16 cellular contexts compared by ENCODE assay signal in the genomic region with DNA sequence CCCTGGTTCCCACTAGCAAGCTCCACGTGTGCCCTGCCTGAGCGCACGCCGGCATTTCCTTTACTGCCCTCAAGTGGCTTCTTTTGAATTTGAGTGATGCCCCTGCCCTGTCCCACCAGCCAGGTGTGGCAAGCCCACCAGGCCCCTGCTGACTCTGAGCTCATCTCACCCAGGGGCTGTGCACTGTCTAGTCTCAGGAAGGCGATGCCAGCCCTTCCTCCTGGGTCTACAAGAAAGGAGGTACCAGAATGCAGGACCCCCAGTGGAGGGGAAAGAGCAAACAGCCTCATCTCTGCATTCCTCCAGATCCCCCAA. TPM values are rescaled to one million over a fixed set of nuclear protein-coding genes. Genes with fewer than 3 reads are reported as not detected.
DNase-seq lines count a peak whose midpoint lies in the region; ATAC-seq and TF ChIP-seq lines count a peak whose summit lies in the region.
"Had no signal": no experiment of that assay in that cellular context is flagged by ENCODE, and none has a peak within 500 bp of the region (broad histone marks: within the 10 kb centered on the region; RNA-seq: fewer than 3 reads in every experiment).

No MANE protein-coding gene starts in this region.

- no peak for ATAC-seq in gastrocnemius medialis
- ATAC-seq: activated CD8-positive, alpha-beta memory T cell treated with anti-CD3 and anti-CD28 coated beads, Interleukin-2, amount 10 ng/mL, durations not matched to agents 7 days and 5 days; naive thymus-derived CD8-positive, alpha-beta T cell had no signal

- TF ChIP-seq CTCF in adrenal gland (IDR thresholded peaks at IDR 0.05) (no peak), hepatocyte (IDR thresholded peaks at IDR 0.05; ENCODE audit: poor library complexity) (no peak), gastrocnemius medialis (IDR thresholded peaks at IDR 0.05 in 4 of 5, conservative IDR thresholded peaks at IDR 0.05 in 1 of 5) (peak in 1 of 5 experiments; percentile 14), WERI-Rb-1 (IDR thresholded peaks at IDR 0.05; ENCODE audit: low read depth, low read length) (no peak)

- H3K9me3 ChIP-seq in BLaER1 (no peaks in the 10 kb centered on the region), adrenal gland (replicated peaks in 1 of 3) (no peaks in the 10 kb centered on the region), hepatocyte (ENCODE audit: low read depth) (no peaks in the 10 kb centered on the region), gastrocnemius medialis (no peaks in the 10 kb centered on the region), WERI-Rb-1 (ENCODE audit: severe bottlenecking) (no peaks in the 10 kb centered on the region)
- H3K9me3 ChIP-seq: MG63 had no signal

- H3K36me3 ChIP-seq in BLaER1 (peaks cover 88% of the 10 kb centered on the region), adrenal gland (replicated peaks in 1 of 2) (peaks cover 0 to 64% of the 10 kb centered on the region in 2 donors), hepatocyte (replicated peaks; ENCODE audit: insufficient read depth, low read depth) (no peaks in the 10 kb centered on the region), gastrocnemius medialis (peaks cover 0 to 24% of the 10 kb centered on the region in 2 donors), WERI-Rb-1 (peaks cover 93% of the 10 kb centered on the region)

- intact Hi-C loops in adrenal gland (cut with DNase I) (no loop called here), gastrocnemius medialis (cut with DNase I; ENCODE audit: low total_unique reads) (no loop called here)

- no peak overlapping the region for H3K4me3 ChIP-seq in BLaER1
- no peak overlapping the region for H3K4me3 ChIP-seq in adrenal gland
- no peak overlapping the region for H3K4me3 ChIP-seq in hepatocyte
- peak overlapping the region in 2 of 4 donors; percentile 1 to 4 for H3K4me3 ChIP-seq in gastrocnemius medialis
- no peak overlapping the region for H3K4me3 ChIP-seq in WERI-Rb-1 (ENCODE audit: low read depth, low read length)
- H3K4me3 ChIP-seq: MG63 had no signal

- H3K27ac ChIP-seq in BLaER1 (peak overlapping the region; percentile 80), adrenal gland (peak overlapping the region in 4 of 5 donors; percentile 69 to 96 (median 86)), hepatocyte (peak overlapping the region; percentile 80), gastrocnemius medialis (peak overlapping the region; percentile 84 to 96 (median 90)), WERI-Rb-1 (no peak overlapping the region)

- peaks cover 80% of the 10 kb centered on the region for H3K79me2 ChIP-seq in hepatocyte

- no peak for DNase-seq in adrenal gland
- DNase-seq in hepatocyte (ENCODE audit: low spot score): no peak
- DNase-seq in gastrocnemius medialis: no peak
- DNase-seq in NCI-H524 treated with DMSO at 0.1 percent for 48 hours (lab: John Stamatoyannopoulos, UW): no peak
- no peak for DNase-seq in stimulated activated CD8-positive, alpha-beta memory T cell treated with anti-CD3 and anti-CD28 coated beads, Interleukin-4, amount 100 ng/mL, for 48 hours
- no peak for DNase-seq in NCI-H524 (lab: John Stamatoyannopoulos, UW)
- DNase-seq in WERI-Rb-1: no peak
- DNase-seq: activated CD8-positive, alpha-beta memory T cell treated with anti-CD3 and anti-CD28 coated beads, Interleukin-2, amount 10 ng/mL, durations not matched to agents 7 days and 5 days; CD8-positive, alpha-beta memory T cell; glutamatergic neuron; naive thymus-derived CD8-positive, alpha-beta T cell; NCI-H69; stimulated activated CD4-positive, alpha-beta T cell treated with anti-CD3 and anti-CD28 coated beads, Interleukin-4, amount 100 ng/mL, for 4 hours had no signal

- TF ChIP-seq POLR2A in adrenal gland (IDR thresholded peaks at IDR 0.05) (no peak), gastrocnemius medialis (IDR thresholded peaks at IDR 0.05) (no peak)

- H3K4me1 ChIP-seq in BLaER1 (peaks cover 100% of the 10 kb centered on the region), adrenal gland (replicated peaks in 1 of 2) (peaks cover 42 to 64% of the 10 kb centered on the region in 2 donors), hepatocyte (ENCODE audit: insufficient read depth) (peaks cover 49% of the 10 kb centered on the region), gastrocnemius medialis (peaks cover 78 to 91% of the 10 kb centered on the region in 2 donors)

- H3K9me2 ChIP-seq in hepatocyte (replicated peaks; ENCODE audit: insufficient read depth): no peaks in the 10 kb centered on the region

- H3K9ac ChIP-seq in BLaER1: peak overlapping the region; percentile 75; the same call in 1 of the 2 replicates

- no peak overlapping the region for H2AFZ ChIP-seq in hepatocyte

- H3K4me2 ChIP-seq in BLaER1 (peak overlapping the region; percentile 96), hepatocyte (no peak overlapping the region)

- in situ Hi-C loops in gastrocnemius medialis (cut with MboI; ENCODE audit: low sequenced_read_pairs in 4 of 4): no loop called here

- WGBS in adrenal gland, 4 donors: 50 to 100% (median 68%) methylated on average over 1 to 5 of the region's 5 CpGs
- 84% methylated on average over 5 of the region's 5 CpGs for WGBS in hepatocyte (ENCODE audit: low lambda C conversion rate, missing lambda C conversion rate)

- H3K27me3 ChIP-seq in BLaER1: no peaks in the 10 kb centered on the region
- H3K27me3 ChIP-seq in adrenal gland: no peaks in the 10 kb centered on the region
- H3K27me3 ChIP-seq in hepatocyte: no peaks in the 10 kb centered on the region
- no peaks in the 10 kb centered on the region for H3K27me3 ChIP-seq in gastrocnemius medialis
- no peaks in the 10 kb centered on the region for H3K27me3 ChIP-seq in WERI-Rb-1 (ENCODE audit: insufficient read depth, low read depth, severe bottlenecking)
- H3K27me3 ChIP-seq: MG63 had no signal

- H4K20me1 ChIP-seq in BLaER1 (peaks cover 100% of the 10 kb centered on the region), hepatocyte (ENCODE audit: insufficient read depth, poor library complexity, severe bottlenecking) (peaks cover 67% of the 10 kb centered on the region)

RNA-seq across cellular contexts. Expression of a gene that starts 17.3 kb away (rescaled TPM):
- total RNA-seq in adrenal gland (1 to 10 TPM in 1 of 8 donors, under 1 TPM in 5, not detected in 2; 0.43 to 7.5 (median 0.62) TPM), hepatocyte (0.36 and 1.6 TPM in 2 replicates), gastrocnemius medialis (not detected)
- polyA plus RNA-seq in adrenal gland (under 1 TPM; 0.24 to 0.44 (median 0.31) TPM), hepatocyte (3.5 and 3.6 TPM in 2 replicates)
- total RNA-seq: CD8-positive, alpha-beta memory T cell; T-helper 1 cell treated with Interleukin-12 subunit alpha and Interleukin-12 subunit beta and Interleukin-4 antibody, amounts not matched to agents 30 ng/mL and 1 ng/mL, for 36 hours had no signal
- polyA plus RNA-seq: CD8-positive, alpha-beta memory T cell; naive thymus-derived CD8-positive, alpha-beta T cell had no signal

RNA-seq across cellular contexts. Expression of a gene that starts 48.7 kb away (rescaled TPM):
- total RNA-seq in adrenal gland (10 to 100 TPM in 7 of 8 donors, 1 to 10 TPM in 1; 8.3 to 39.3 (median 17.7) TPM), hepatocyte (17.2 and 25.2 TPM in 2 replicates), gastrocnemius medialis (10 to 100 TPM in 3 of 4 donors, 1 to 10 TPM in 1; 6.4 to 53.3 (median 32.7) TPM)
- polyA plus RNA-seq in adrenal gland (1 to 10 TPM; 3.7 to 8.9 (median 6.2) TPM), hepatocyte (30.0 and 34.8 TPM in 2 replicates)
- total RNA-seq: activated CD8-positive, alpha-beta memory T cell treated with anti-CD3 and anti-CD28 coated beads, Interleukin-2, amount 10 ng/mL, durations not matched to agents 7 days and 5 days; T-helper 1 cell treated with Interleukin-12 subunit alpha and Interleukin-12 subunit beta and Interleukin-4 antibody, amounts not matched to agents 30 ng/mL and 1 ng/mL, for 36 hours had no signal
- polyA plus RNA-seq: CD8-positive, alpha-beta memory T cell; naive thymus-derived CD8-positive, alpha-beta T cell had no signal
